12 cellular contexts compared by ENCODE assay signal in the genomic region with DNA sequence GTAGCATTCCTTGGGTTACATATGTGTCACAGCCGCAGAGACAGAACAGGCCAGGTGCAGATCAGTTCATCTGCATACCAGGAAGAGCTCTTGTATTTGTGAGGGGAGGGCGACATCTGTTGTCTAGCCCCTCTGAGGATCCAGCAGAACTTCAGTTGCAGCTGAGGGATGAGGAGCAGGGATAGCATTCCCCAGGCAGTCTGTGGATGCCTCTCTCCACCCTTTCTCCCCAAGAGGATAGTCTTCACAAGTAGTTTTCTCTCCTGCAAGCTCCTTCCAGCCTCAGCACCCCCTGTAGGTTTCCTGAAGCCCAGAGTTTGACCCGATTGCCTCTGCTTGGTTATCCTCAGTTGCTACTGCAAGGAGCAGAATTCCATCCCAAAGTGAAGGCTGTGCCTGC. TPM values are rescaled to one million over a fixed set of nuclear protein-coding genes. Genes with fewer than 3 reads are reported as not detected.
DNase-seq lines count a peak whose midpoint lies in the region; ATAC-seq and TF ChIP-seq lines count a peak whose summit lies in the region.
"Had no signal": no experiment of that assay in that cellular context is flagged by ENCODE, and none has a peak within 500 bp of the region (broad histone marks: within the 10 kb centered on the region; RNA-seq: fewer than 3 reads in every experiment).

No MANE protein-coding gene starts in this region.

- CTCF ChIA-PET in activated naive CD4-positive, alpha-beta T cell treated with anti-CD3 and anti-CD28 coated beads, Interleukin-2, amount 10 ng/mL, durations not matched to agents 7 days and 5 days (lab: Charles Lee), result interaction anchor here (0.6 to 16.8 kb wide), 8 partner anchors 8 to 169 kb away, joined by 3 to 218 read pairs (median 4); no protein-coding TSS in a partner anchor
- CTCF ChIA-PET in activated CD4-positive, alpha-beta memory T cell treated with anti-CD3 and anti-CD28 coated beads for 36 hours (lab: Charles Lee), result interaction anchor here (1.1 to 17.3 kb wide), 5 partner anchors 10 to 159 kb away, joined by 3 to 288 read pairs (median 24); no protein-coding TSS in a partner anchor

- TF ChIP-seq CTCF in fibroblast of pulmonary artery (IDR thresholded peaks at IDR 0.05; ENCODE audit: low read length, missing control alignments), result no peak

- no peak for DNase-seq in activated naive CD4-positive, alpha-beta T cell treated with anti-CD3 and anti-CD28 coated beads, Interleukin-2, amount 10 ng/mL, durations not matched to agents 7 days and 5 days
- no peak for DNase-seq in activated naive CD4-positive, alpha-beta T cell (lab: John Stamatoyannopoulos, UW)
- DNase-seq in activated CD4-positive, alpha-beta memory T cell treated with anti-CD3 and anti-CD28 coated beads for 36 hours, result no peak
- no peak for DNase-seq in fibroblast of pulmonary artery (ENCODE audit: low read depth)
- DNase-seq in substantia nigra (lab: John Stamatoyannopoulos, UW), result peak in 3 of 49 donors; percentile 14 to 25 (median 16)
- DNase-seq in Right ventricle myocardium superior, result no peak
- DNase-seq in NCI-H2081 treated with DMSO at 0.1 percent for 48 hours (lab: John Stamatoyannopoulos, UW), result no peak
- DNase-seq: CD4-positive, CD25-positive, alpha-beta regulatory T cell; NCI-H774; uterus had no signal

- ATAC-seq in Right ventricle myocardium superior (ENCODE audit: poor library complexity) (no peak), GM21381 (IDR thresholded peaks at IDR 0.05; ENCODE audit: unreplicated experiment) (no peak)

- H3K4me3 ChIP-seq in fibroblast of pulmonary artery (replicated peaks; ENCODE audit: low read depth, low read length), result peak overlapping the region; percentile 94
- H3K4me3 ChIP-seq: uterus had no signal

- no peaks in the 10 kb centered on the region for H3K9me3 Mint-ChIP-seq in activated naive CD4-positive, alpha-beta T cell treated with anti-CD3 and anti-CD28 coated beads, Interleukin-2, amount 10 ng/mL, durations not matched to agents 7 days and 5 days
- H3K9me3 Mint-ChIP-seq in activated CD4-positive, alpha-beta memory T cell treated with anti-CD3 and anti-CD28 coated beads for 36 hours, result no peaks in the 10 kb centered on the region

- POLR2A ChIA-PET in activated CD4-positive, alpha-beta memory T cell treated with anti-CD3 and anti-CD28 coated beads for 36 hours (lab: Charles Lee), result interaction anchor here (6.7 kb wide), 1 partner anchor 25 kb away, joined by 74 read pairs; no protein-coding TSS in a partner anchor

- H3K27ac Mint-ChIP-seq in activated naive CD4-positive, alpha-beta T cell treated with anti-CD3 and anti-CD28 coated beads, Interleukin-2, amount 10 ng/mL, durations not matched to agents 7 days and 5 days, result peak overlapping the region; percentile 67
- no peak overlapping the region for H3K27ac Mint-ChIP-seq in activated CD4-positive, alpha-beta memory T cell treated with anti-CD3 and anti-CD28 coated beads for 36 hours
- H3K27ac Mint-ChIP-seq: CD4-positive, CD25-positive, alpha-beta regulatory T cell had no signal

- H3K4me1 Mint-ChIP-seq in activated naive CD4-positive, alpha-beta T cell treated with anti-CD3 and anti-CD28 coated beads, Interleukin-2, amount 10 ng/mL, durations not matched to agents 7 days and 5 days, result peaks cover 79% of the 10 kb centered on the region
- H3K4me1 Mint-ChIP-seq in activated CD4-positive, alpha-beta memory T cell treated with anti-CD3 and anti-CD28 coated beads for 36 hours (ENCODE audit: low read depth), result peaks cover 34% of the 10 kb centered on the region

- no peaks in the 10 kb centered on the region for H3K27me3 Mint-ChIP-seq in activated naive CD4-positive, alpha-beta T cell treated with anti-CD3 and anti-CD28 coated beads, Interleukin-2, amount 10 ng/mL, durations not matched to agents 7 days and 5 days
- H3K27me3 Mint-ChIP-seq in activated CD4-positive, alpha-beta memory T cell treated with anti-CD3 and anti-CD28 coated beads for 36 hours, result peaks cover 2% of the 10 kb centered on the region

- peaks cover 72% of the 10 kb centered on the region for H3K36me3 Mint-ChIP-seq in activated naive CD4-positive, alpha-beta T cell treated with anti-CD3 and anti-CD28 coated beads, Interleukin-2, amount 10 ng/mL, durations not matched to agents 7 days and 5 days
- H3K36me3 Mint-ChIP-seq in activated CD4-positive, alpha-beta memory T cell treated with anti-CD3 and anti-CD28 coated beads for 36 hours, result peaks cover 72% of the 10 kb centered on the region
- H3K36me3 Mint-ChIP-seq: CD4-positive, CD25-positive, alpha-beta regulatory T cell had no signal

- intact Hi-C loops in activated CD4-positive, alpha-beta memory T cell treated with anti-CD3 and anti-CD28 coated beads for 36 hours (cut with micrococcal nuclease), result no loop called here
- intact Hi-C loops in Right ventricle myocardium superior (cut with DNase I), result loop anchor here (10.0 kb wide), 1 partner anchor 165 kb away; a partner anchor contains a TSS

- H3K4me3 Mint-ChIP-seq in activated naive CD4-positive, alpha-beta T cell treated with anti-CD3 and anti-CD28 coated beads, Interleukin-2, amount 10 ng/mL, durations not matched to agents 7 days and 5 days, result peak overlapping the region; percentile 99
- peak overlapping the region; percentile 87 for H3K4me3 Mint-ChIP-seq in activated CD4-positive, alpha-beta memory T cell treated with anti-CD3 and anti-CD28 coated beads for 36 hours

- H3K27ac ChIP-seq in substantia nigra (ENCODE audit: low read depth, low read length, poor library complexity, severe bottlenecking), result peak overlapping the region; percentile 89
- H3K27ac ChIP-seq: uterus had no signal

RNA-seq across cellular contexts. Expression of a gene that starts 2.6 kb away (rescaled TPM):
- 100 to 1,000 TPM; 156 to 158 TPM for total RNA-seq in activated CD4-positive, alpha-beta memory T cell treated with anti-CD3 and anti-CD28 coated beads for 36 hours
- 21.2 TPM for total RNA-seq in Right ventricle myocardium superior

RNA-seq across cellular contexts. Expression of a gene that starts 19.6 kb away (rescaled TPM):
- not detected for total RNA-seq in activated CD4-positive, alpha-beta memory T cell treated with anti-CD3 and anti-CD28 coated beads for 36 hours
- total RNA-seq in Right ventricle myocardium superior, result not detected
- total RNA-seq: CD4-positive, CD25-positive, alpha-beta regulatory T cell; lung microvascular endothelial cell; uterus had no signal
